ENCODE assay signal across 16 cellular contexts in the genomic region with DNA sequence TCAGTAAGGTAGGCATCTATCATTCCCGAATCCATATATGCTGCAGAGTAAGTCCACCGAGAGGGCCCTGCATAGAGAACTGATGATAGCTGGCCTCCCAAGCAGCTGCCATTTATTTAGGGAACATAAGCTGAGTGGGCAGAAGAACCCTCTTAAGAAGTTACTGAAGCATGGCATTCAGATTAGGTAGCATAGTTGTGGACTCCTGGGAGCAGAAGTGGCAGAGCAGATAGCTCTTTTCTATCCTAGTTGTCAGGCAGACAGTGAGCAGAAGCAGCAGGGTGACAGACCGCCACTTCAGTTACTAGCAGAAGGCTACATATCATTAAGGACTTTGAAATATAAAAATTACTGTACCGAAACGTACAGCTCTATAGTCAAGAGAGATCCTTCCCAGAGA.
DNase-seq lines count a peak whose midpoint lies in the region; ATAC-seq and TF ChIP-seq lines count a peak whose summit lies in the region.
"Had no signal": no experiment of that assay in that cellular context is flagged by ENCODE, and none has a peak within 500 bp of the region (broad histone marks: within the 10 kb centered on the region; RNA-seq: fewer than 3 reads in every experiment).

No MANE protein-coding gene starts in this region.

- no peak overlapping the region for H2AFZ ChIP-seq in neural progenitor cell (replicated peaks)
- H2AFZ ChIP-seq: PC-9 had no signal

- no peaks in the 10 kb centered on the region for H3K36me3 Mint-ChIP-seq in neural progenitor cell

- H3K9me3 Mint-ChIP-seq in neural progenitor cell, result no peaks in the 10 kb centered on the region

- H3K27me3 Mint-ChIP-seq in neural progenitor cell (ENCODE audit: insufficient read depth, low read depth), result peaks cover 3% of the 10 kb centered on the region

- H3K4me1 ChIP-seq in neural progenitor cell (no peaks in the 10 kb centered on the region), breast epithelium (no peaks in the 10 kb centered on the region)
- H3K4me1 ChIP-seq: HAP-1 had no signal

- no peak overlapping the region for H3K4me3 Mint-ChIP-seq in neural progenitor cell

- H4K20me1 ChIP-seq in neural progenitor cell (ENCODE audit: low read depth), result no peaks in the 10 kb centered on the region

- TF ChIP-seq POLR2A in breast epithelium (IDR thresholded peaks at IDR 0.05), result no peak

- H3K9me3 ChIP-seq in neural progenitor cell (ENCODE audit: low read depth), result peaks cover 6% of the 10 kb centered on the region
- peaks cover 0 to 5% of the 10 kb centered on the region in 2 donors for H3K9me3 ChIP-seq in breast epithelium
- H3K9me3 ChIP-seq: HAP-1 had no signal

- DNase-seq in NCI-H1092 (lab: John Stamatoyannopoulos, UW), result peak; percentile 1
- DNase-seq in NCI-H1092 treated with DMSO at 0.1 percent for 48 hours (lab: John Stamatoyannopoulos, UW), result no peak
- peak; percentile 98 for DNase-seq in NCI-H2171 treated with DMSO at 0.1 percent for 48 hours (lab: John Stamatoyannopoulos, UW)
- DNase-seq in NCI-H69 (lab: John Stamatoyannopoulos, UW), result peak; percentile 49
- DNase-seq in neural progenitor cell (ENCODE audit: low spot score), result peak; percentile 3
- no peak for DNase-seq in breast epithelium (ENCODE audit: low spot score in 2 of 2)
- DNase-seq in HT-29 (ENCODE audit: low spot score), result no peak
- DNase-seq: C1 segment of cervical spinal cord, NCI-H1694 treated with DMSO at 0.1 percent for 48 hours, NCI-H2227 treated with DMSO at 0.1 percent for 48 hours, PC-9 had no signal

- no peak overlapping the region for H3K27ac ChIP-seq in neural progenitor cell
- no peak overlapping the region for H3K27ac ChIP-seq in breast epithelium
- H3K27ac ChIP-seq: 22Rv1, PC-9 had no signal

- H3K36me3 ChIP-seq in neural progenitor cell, result no peaks in the 10 kb centered on the region
- no peaks in the 10 kb centered on the region for H3K36me3 ChIP-seq in breast epithelium
- H3K36me3 ChIP-seq: HAP-1 had no signal

- H3K4me2 ChIP-seq in neural progenitor cell, result no peak overlapping the region
- H3K4me2 ChIP-seq: PC-9 had no signal

- no peak for TF ChIP-seq CTCF in neural progenitor cell (IDR thresholded peaks at IDR 0.05)
- TF ChIP-seq CTCF in breast epithelium (IDR thresholded peaks at IDR 0.05), result no peak

- ATAC-seq in HG03097 (IDR thresholded peaks at IDR 0.05; ENCODE audit: low FRiP score, unreplicated experiment), result no peak
- ATAC-seq: GM12878, SK-N-SH treated with all-trans-retinoic acid at 6 μM for 48 hours had no signal

- H3K27me3 ChIP-seq in neural progenitor cell (no peaks in the 10 kb centered on the region), breast epithelium (no peaks in the 10 kb centered on the region)

- no peak overlapping the region for H3K27ac Mint-ChIP-seq in neural progenitor cell

- peaks cover 4% of the 10 kb centered on the region for H3K4me1 Mint-ChIP-seq in neural progenitor cell

- H3K4me3 ChIP-seq in neural progenitor cell (no peak overlapping the region), breast epithelium (no peak overlapping the region)
- H3K4me3 ChIP-seq: GM12878, HAP-1, PC-9 had no signal

- H3K9ac ChIP-seq in neural progenitor cell, result no peak overlapping the region

- no peaks in the 10 kb centered on the region for H3K79me2 ChIP-seq in neural progenitor cell (ENCODE audit: low read depth)

- peaks cover 9% of the 10 kb centered on the region for H3F3A ChIP-seq in neural progenitor cell (ENCODE audit: low read depth)

- intact Hi-C loops in breast epithelium (cut with DNase I; ENCODE audit: low total_unique reads), result no loop called here

Comparison
In these comparisons a context has a peak if more than half of its experiments do, and no peak if none do; other contexts are left out.
1. DNase-seq: peak in NCI-H1092 (single experiment), NCI-H2171 treated with DMSO at 0.1 percent for 48 hours (single experiment), NCI-H69 (single experiment) and neural progenitor cell (single experiment); none in NCI-H1092 treated with DMSO at 0.1 percent for 48 hours (single experiment), breast epithelium (0 of 2) and HT-29 (single experiment).